11 cellular contexts compared by ENCODE assay signal in genomic region chr1:41323243-41323642, GRCh38. TPM values are rescaled to one million over a fixed set of nuclear protein-coding genes. Genes with fewer than 3 reads are reported as not detected.
DNase-seq lines count a peak whose midpoint lies in the region; ATAC-seq, FAIRE-seq and TF ChIP-seq lines count a peak whose summit lies in the region.
"Had no signal": no experiment of that assay in that cellular context is flagged by ENCODE, and none has a peak within 500 bp of the region (broad histone marks: within the 10 kb centered on the region; RNA-seq: fewer than 3 reads in every experiment).

No MANE protein-coding gene starts in this region.

- H2AFZ ChIP-seq in H9 (ENCODE audit: low read length) (no peak overlapping the region), GM12878 (ENCODE audit: control insufficient read depth, low read depth, low read length) (no peak overlapping the region), keratinocyte (ENCODE audit: control insufficient read depth, low read length) (no peak overlapping the region)

- DNase-seq in H9 (no peak), GM12878 (ENCODE audit: low read depth, low spot score) (no peak), keratinocyte (ENCODE audit: low read depth, low spot score) (no peak), tibial nerve (ENCODE audit: low spot score in 2 of 2) (no peak), OCI-M1 (lab: John Stamatoyannopoulos, UW) (no peak), NOMO-1 treated with DMSO at 0.1 percent for 48 hours (lab: John Stamatoyannopoulos, UW; ENCODE audit: unreplicated experiment) (no peak)
- DNase-seq: HCEC 1CT; NCI-H187; NK-92 treated with Interleukin-12 subunit alpha and Interleukin-12 subunit beta, amount 100 ng/mL, for 24 hours had no signal

- no peaks in the 10 kb centered on the region for H3K79me2 ChIP-seq in H9 (ENCODE audit: insufficient read depth, low read length)
- no peaks in the 10 kb centered on the region for H3K79me2 ChIP-seq in GM12878 (ENCODE audit: control insufficient read depth, insufficient read depth, low read length)
- H3K79me2 ChIP-seq in keratinocyte (ENCODE audit: control insufficient read depth, insufficient read depth, low read length): no peaks in the 10 kb centered on the region

- peak; percentile 9; the same call in 2 of the 3 replicates for ATAC-seq in GM12878

- RAD21 ChIA-PET in GM12878 (lab: Charles Lee; ENCODE audit: unreplicated experiment): interaction anchor here (0.7 to 8.2 kb wide), 25 partner anchors 14 to 182 kb away, joined by 3 to 132 read pairs (median 4); partner anchors contain the start of gene FOXO6

- H3K27ac ChIP-seq in 22Rv1: no peak overlapping the region
- no peak overlapping the region for H3K27ac ChIP-seq in H9 (ENCODE audit: insufficient read length, low read depth, low read length)
- H3K27ac ChIP-seq in GM12878 (ENCODE audit: control insufficient read depth, insufficient read depth): no peak overlapping the region
- no peak overlapping the region for H3K27ac ChIP-seq in keratinocyte (ENCODE audit: control insufficient read depth, insufficient read depth, low read length)
- H3K27ac ChIP-seq in tibial nerve: no peak overlapping the region

- no peak overlapping the region for H2BK15ac ChIP-seq in H9 (ENCODE audit: low read depth, low read length)

- H3K4me3 ChIP-seq in GM12878 (no peak overlapping the region), keratinocyte (ENCODE audit: control insufficient read depth in 2 of 3, extremely low read depth in 1 of 3, insufficient read depth in 2 of 3, low read depth in 1 of 3, low read length in 3 of 3) (no peak overlapping the region), tibial nerve (no peak overlapping the region)

- in situ Hi-C loops in GM12878 (cut with MboI): no loop called here

- no peaks in the 10 kb centered on the region for H4K20me1 ChIP-seq in H9 (ENCODE audit: control insufficient read depth, insufficient read depth, insufficient read length)
- H4K20me1 ChIP-seq in GM12878 (ENCODE audit: control insufficient read depth, insufficient read depth): no peaks in the 10 kb centered on the region
- H4K20me1 ChIP-seq in keratinocyte (ENCODE audit: control insufficient read depth, extremely low read depth, insufficient read depth, low read length): no peaks in the 10 kb centered on the region

- no peak overlapping the region for H2BK12ac ChIP-seq in H9 (ENCODE audit: insufficient read length, low read depth, low read length)

- H4K91ac ChIP-seq in H9 (ENCODE audit: insufficient read length, low read depth, low read length): no peak overlapping the region

- H4K8ac ChIP-seq in H9 (replicated peaks; ENCODE audit: insufficient read length, low read depth, low read length): no peak overlapping the region

- no peak overlapping the region for H3K23ac ChIP-seq in H9 (ENCODE audit: insufficient read length, low read depth, low read length)

- no peaks in the 10 kb centered on the region for H3K23me2 ChIP-seq in H9 (ENCODE audit: insufficient read length, low read depth, low read length, poor library complexity, severe bottlenecking)

- CTCF ChIA-PET in GM12878 (lab: Yijun Ruan, JAX): interaction anchor here (0.6 to 12.7 kb wide), 29 partner anchors 8 to 193 kb away, joined by 3 to 261 read pairs (median 5); no protein-coding TSS in a partner anchor

- no peaks in the 10 kb centered on the region for H3K9me3 ChIP-seq in H9 (ENCODE audit: control insufficient read depth, low read depth, low read length)
- H3K9me3 ChIP-seq in GM12878 (replicated peaks; ENCODE audit: control insufficient read depth, insufficient read depth, low read length): no peaks in the 10 kb centered on the region
- H3K9me3 ChIP-seq in keratinocyte (ENCODE audit: control insufficient read depth, low read depth, low read length): no peaks in the 10 kb centered on the region
- no peaks in the 10 kb centered on the region for H3K9me3 ChIP-seq in tibial nerve
- H3K9me3 ChIP-seq: Caco-2 had no signal

- no peak overlapping the region for H2BK120ac ChIP-seq in H9 (ENCODE audit: low read depth, low read length, poor library complexity, severe bottlenecking)

- intact Hi-C loops in GM12878 (cut with micrococcal nuclease; ENCODE audit: unreplicated experiment): loop anchor here (1.0 kb wide), 1 partner anchor 94 kb away; no protein-coding TSS in a partner anchor

- no peak overlapping the region for H3K4me2 ChIP-seq in H9 (ENCODE audit: insufficient read depth, insufficient read length, low read length)
- no peak overlapping the region for H3K4me2 ChIP-seq in GM12878 (ENCODE audit: control insufficient read depth, insufficient read depth)
- peak overlapping the region; percentile 39 for H3K4me2 ChIP-seq in keratinocyte (ENCODE audit: control insufficient read depth, extremely low read depth, insufficient read depth, low read depth, low read length)

- no peaks in the 10 kb centered on the region for H3K79me1 ChIP-seq in H9 (ENCODE audit: insufficient read depth, low read depth, low read length, poor library complexity, severe bottlenecking)

- H2BK5ac ChIP-seq in H9 (ENCODE audit: insufficient read length, low read length): no peak overlapping the region

- no peak overlapping the region for H3K18ac ChIP-seq in H9 (ENCODE audit: insufficient read length, low read depth, low read length)

- no peak for FAIRE-seq in GM12878 (lab: Jason Lieb, UNC)
- peak; percentile 82 for FAIRE-seq in keratinocyte (lab: Jason Lieb, UNC)

- POLR2A ChIA-PET in GM12878 (lab: Charles Lee): no interaction called here

- H3K36me3 ChIP-seq in GM12878 (ENCODE audit: control insufficient read depth in 2 of 2, insufficient read depth in 2 of 2, low read length in 1 of 2): no peaks in the 10 kb centered on the region
- no peaks in the 10 kb centered on the region for H3K36me3 ChIP-seq in keratinocyte (ENCODE audit: control insufficient read depth in 2 of 2, extremely low read depth in 1 of 2, insufficient read depth in 2 of 2, low read length in 2 of 2)
- no peaks in the 10 kb centered on the region for H3K36me3 ChIP-seq in tibial nerve

- peaks cover 2% of the 10 kb centered on the region; the same call in 1 of the 2 replicates for H3K4me1 ChIP-seq in H9 (ENCODE audit: insufficient read depth, low read length)
- H3K4me1 ChIP-seq in GM12878 (ENCODE audit: control insufficient read depth, insufficient read depth, low read length): peaks cover 4% of the 10 kb centered on the region
- peaks cover 7% of the 10 kb centered on the region for H3K4me1 ChIP-seq in keratinocyte (ENCODE audit: control insufficient read depth, extremely low read depth, insufficient read depth, low read length)
- peaks cover 0 to 16% (median 0%) of the 10 kb centered on the region in 4 donors for H3K4me1 ChIP-seq in tibial nerve
- H3K4me1 ChIP-seq: Caco-2 had no signal

- dilution Hi-C loops in keratinocyte (cut with MboI; ENCODE audit: extremely low pct_ligation_motif_present, low sequenced_read_pairs): no loop called here

- TF ChIP-seq POLR2A in GM12878 (IDR thresholded peaks at IDR 0.05; ENCODE audit: low read depth, low read length) (no peak), tibial nerve (IDR thresholded peaks at IDR 0.05) (no peak)

- peaks cover 2% of the 10 kb centered on the region; the same call in 1 of the 2 replicates for H3K27me3 Mint-ChIP-seq in H9 (ENCODE audit: low read depth)

- H3K14ac ChIP-seq in H9 (ENCODE audit: insufficient read depth, low read length): no peak overlapping the region

- H3K9ac ChIP-seq in H9 (ENCODE audit: extremely low read depth, insufficient read length, low read length) (no peak overlapping the region), GM12878 (ENCODE audit: control insufficient read depth, insufficient read depth, low read length) (no peak overlapping the region), keratinocyte (ENCODE audit: control insufficient read depth, extremely low read depth, insufficient read depth, low read length) (no peak overlapping the region)

- H3K4ac ChIP-seq in H9 (ENCODE audit: low read depth, low read length): no peak overlapping the region

- no peak overlapping the region for H4K5ac ChIP-seq in H9 (ENCODE audit: insufficient read length, low read depth, low read length)

- H3K9me3 Mint-ChIP-seq in H9: no peaks in the 10 kb centered on the region

- no TSS peak for BruUV-seq in GM12878 (replicated peaks; lab: Mats Ljungman, UMichigan)

- no CpG with 5 or more reads among the region's 5 CpGs for WGBS in H9 (ENCODE audit: extremely low coverage, insufficient read length, low lambda C conversion rate)
- WGBS in GM12878 (ENCODE audit: insufficient coverage, insufficient replicate concordance, low lambda C conversion rate, missing lambda C conversion rate): 28% methylated on average over 5 of the region's 5 CpGs
- WGBS in tibial nerve, 2 donors: 86 to 93% methylated on average over 5 of the region's 5 CpGs

- SMC1A ChIA-PET in GM12878 (lab: Charles Lee; ENCODE audit: uncharacterized antibody, unreplicated experiment): interaction anchor here (0.8 to 7.5 kb wide), 17 partner anchors 9 to 110 kb away, joined by 3 to 114 read pairs (median 5); no protein-coding TSS in a partner anchor

- no peaks in the 10 kb centered on the region for H3K9me1 ChIP-seq in keratinocyte (ENCODE audit: control insufficient read depth, extremely low read depth, insufficient read depth, low read length)

- TF ChIP-seq RAD21 in GM12878 (IDR thresholded peaks at IDR 0.05; ENCODE audit: insufficient read depth, low read depth, low read length): no peak

- peaks cover 8 to 10% of the 10 kb centered on the region in 2 experiments for H3K4me1 Mint-ChIP-seq in H9

- TF ChIP-seq EP300 in GM12878 (IDR thresholded peaks at IDR 0.05; ENCODE audit: borderline replicate concordance in 1 of 2, control insufficient read depth in 1 of 2, low read depth in 2 of 2, low read length in 2 of 2) (no peak), tibial nerve (IDR thresholded peaks at IDR 0.05) (no peak)

- TF ChIP-seq CTCF in 22Rv1 (IDR thresholded peaks at IDR 0.05) (0 out of 2 replicates have a peak, but pooled peaks have one; percentile 10), H9 (conservative IDR thresholded peaks at IDR 0.05) (peak; percentile 1; the same call in 1 of the 3 replicates), GM12878 (IDR thresholded peaks at IDR 0.05 in 2 of 3, conservative IDR thresholded peaks at IDR 0.05 in 1 of 3; ENCODE audit: control insufficient read depth in 2 of 3, extremely low read depth in 1 of 3, insufficient read depth in 1 of 3, low read depth in 3 of 3, low read length in 3 of 3) (no peak), keratinocyte (optimal IDR thresholded peaks at IDR 0.05 in 1 of 3, IDR thresholded peaks at IDR 0.05 in 1 of 3, conservative IDR thresholded peaks at IDR 0.05 in 1 of 3; ENCODE audit: extremely low read depth in 1 of 3, insufficient read depth in 2 of 3, low read length in 3 of 3) (no peak), tibial nerve (IDR thresholded peaks at IDR 0.05) (no peak)

- H3K36me3 Mint-ChIP-seq in H9 (ENCODE audit: insufficient read depth in 1 of 3, low read depth in 3 of 3): no peaks in the 10 kb centered on the region

- H3K27me3 ChIP-seq in H9 (ENCODE audit: insufficient read depth, low read length) (no peaks in the 10 kb centered on the region), GM12878 (replicated peaks in 1 of 2; ENCODE audit: control insufficient read depth in 2 of 2, insufficient read depth in 2 of 2, low read length in 1 of 2) (no peaks in the 10 kb centered on the region), keratinocyte (ENCODE audit: control insufficient read depth, extremely low read depth, insufficient read depth, low read length) (no peaks in the 10 kb centered on the region), tibial nerve (no peaks in the 10 kb centered on the region)

- H2BK20ac ChIP-seq in H9 (ENCODE audit: low read depth, low read length, poor library complexity, severe bottlenecking): no peak overlapping the region

- H2AK5ac ChIP-seq in H9 (ENCODE audit: insufficient read length, low read length): no peak overlapping the region

- H3K56ac ChIP-seq in H9 (ENCODE audit: insufficient read length, low read depth, low read length): no peak overlapping the region

- H3K27ac Mint-ChIP-seq in H9: no peak overlapping the region; a peak in 1 of 7 replicates

- H3T11ph ChIP-seq in H9 (ENCODE audit: low read length): no peak overlapping the region

- H3K4me3 Mint-ChIP-seq in H9: no peak overlapping the region

RNA-seq across cellular contexts. Expression of gene FOXO6, which starts 38.0 kb away (rescaled TPM):
- total RNA-seq in H9 (2021) (0.83 and 0.99 TPM in 2 replicates), GM12878 (2014; rRNA removed) (not detected in 2 replicates), GM12878 (2014; rRNA removed; fragmentation: Illumina TruSeq; extraction: Trizol) (not detected in 2 replicates), GM12878 (2021) (0.13 TPM in 1 of 2 replicates, not detected in the other), tibial nerve (1 to 10 TPM in 2 of 4 donors, under 1 TPM in 2; 0.44 to 4.4 (median 1.7) TPM)
- total RNA-seq in GM12878 (2013; cell fraction: nucleolus; rRNA removed): 3.1 and 4.2 TPM in 2 replicates
- polyA plus RNA-seq in GM12878 (2011; ENCODE audit: low read depth): not detected
- polyA plus RNA-seq in GM12878 (2011; rRNA removed) (0.09 and 0.37 TPM in 2 replicates), GM12878 (2014; fragmentation: Illumina TruSeq; extraction: Trizol) (not detected in 2 replicates), GM12878 (2014; fragmentation: Nextera tagmentation; extraction: Ambion mirVana) (not detected), GM12878 (2014; rRNA removed) (0.05 TPM in 1 of 2 replicates, not detected in the other), GM12878 (2016; fragmentation: Nextera tagmentation; extraction: Ambion mirVana) (not detected), keratinocyte (not detected in 3 replicates)
- polyA plus RNA-seq in GM12878 (2011; cell fraction: cytosol; rRNA removed): 0.18 and 0.25 TPM in 2 replicates
- polyA plus RNA-seq in GM12878 (2011; cell fraction: nucleus; rRNA removed): 0.57 and 0.67 TPM in 2 replicates
- 0.05 and 0.07 TPM in 2 replicates for polyA plus RNA-seq in GM12878 (2012)
- 0.10 and 0.15 TPM in 2 replicates for polyA minus RNA-seq in GM12878 (2011; rRNA and poly(A)+ RNA removed)
- polyA minus RNA-seq in GM12878 (2011; cell fraction: cytosol; rRNA and poly(A)+ RNA removed): 0.67 TPM in 1 of 2 replicates, not detected in the other
- 0.48 and 1.1 TPM in 2 replicates for polyA minus RNA-seq in GM12878 (2011; cell fraction: nucleus; rRNA and poly(A)+ RNA removed)
- not detected for polyA plus RNA-seq in keratinocyte (2011; ENCODE audit: low read depth)
- not detected in 2 replicates for polyA plus RNA-seq in keratinocyte (2011; cell fraction: cytosol; rRNA removed)
- polyA plus RNA-seq in keratinocyte (2011; cell fraction: nucleus; rRNA removed): not detected in 2 replicates
- 0.18 TPM in 1 of 2 replicates, not detected in the other for polyA plus RNA-seq in keratinocyte (2012; ENCODE audit: low replicate concordance)
- not detected in 3 replicates for polyA minus RNA-seq in keratinocyte
- not detected for polyA minus RNA-seq in keratinocyte (2011; cell fraction: cytosol; rRNA and poly(A)+ RNA removed)
- polyA minus RNA-seq in keratinocyte (2011; cell fraction: nucleus; rRNA and poly(A)+ RNA removed): not detected in 2 replicates

Comparison
In these comparisons a context has a peak if more than half of its experiments do, and no peak if none do; other contexts are left out.
1. CTCF ChIP-seq: peak in 22Rv1 (single experiment) and H9 (single experiment); none in GM12878 (0 of 3), keratinocyte (0 of 3) and tibial nerve (0 of 5).